In the genomic region with DNA sequence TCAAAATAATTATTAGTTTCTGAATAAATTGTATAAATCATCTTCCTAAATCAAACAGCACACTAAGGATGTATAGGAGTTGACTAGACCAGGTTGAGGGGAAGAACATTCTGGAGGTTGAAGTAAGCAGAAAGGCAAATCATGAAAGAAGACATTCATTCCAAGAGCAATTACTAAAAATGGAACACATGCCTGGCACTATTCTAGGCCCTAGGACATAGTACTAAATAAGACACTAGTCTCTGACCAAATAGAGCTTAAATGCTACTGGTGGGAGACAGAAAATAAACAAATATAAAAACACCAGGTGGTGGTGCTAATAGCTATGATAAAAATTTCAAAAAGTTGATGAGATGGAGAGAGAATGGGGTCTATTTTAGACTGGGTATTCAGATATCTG, we compare ENCODE assay signal across 15 cellular contexts.
"Had no signal": no experiment of that assay in that cellular context is flagged by ENCODE, and none has a peak within 500 bp of the region (broad histone marks: within the 10 kb centered on the region; RNA-seq: fewer than 3 reads in every experiment).

No MANE protein-coding gene starts in this region.

- H3K4me3 ChIP-seq: breast epithelium, esophagus muscularis mucosa, prostate gland, sigmoid colon, suprapubic skin had no signal

- H3K36me3 ChIP-seq: breast epithelium, esophagus muscularis mucosa, prostate gland, sigmoid colon, suprapubic skin had no signal

- H3K4me3 Mint-ChIP-seq: activated naive CD8-positive, alpha-beta T cell; nephron had no signal

- ATAC-seq: left lobe of liver had no signal

- H3K27ac ChIP-seq: breast epithelium, esophagus muscularis mucosa, prostate gland, sigmoid colon, suprapubic skin had no signal

- H3K27me3 Mint-ChIP-seq: activated naive CD8-positive, alpha-beta T cell had no signal

- H3K9me3 ChIP-seq: breast epithelium, esophagus muscularis mucosa, prostate gland, sigmoid colon, suprapubic skin had no signal

- DNase-seq: activated CD4-positive, alpha-beta T cell treated with anti-CD3 and anti-CD28 coated beads for 4 hours; activated effector memory CD4-positive, alpha-beta T cell treated with Interleukin-2 at 50 U/mL for 16 hours; head of caudate nucleus; occipital lobe; sigmoid colon; stimulated activated CD4-positive, alpha-beta T cell treated with anti-CD3 and anti-CD28 coated beads, Interleukin-2, amount 100 ng/mL, for 24 hours; stimulated activated naive CD4-positive, alpha-beta T cell treated with Interleukin-2 at 50 U/mL for 16 hours; T-helper 9 cell had no signal

- H3K27me3 ChIP-seq: breast epithelium, esophagus muscularis mucosa, sigmoid colon, suprapubic skin had no signal

- H3K27ac Mint-ChIP-seq: activated naive CD8-positive, alpha-beta T cell had no signal
